Comparison of ENCODE assay signal across 23 cellular contexts in genomic region chr2:28994074-28994473, GRCh38. TPM values are rescaled to one million over a fixed set of nuclear protein-coding genes. Genes with fewer than 3 reads are reported as not detected.
DNase-seq lines count a peak whose midpoint lies in the region; ATAC-seq and TF ChIP-seq lines count a peak whose summit lies in the region.
"Had no signal": no experiment of that assay in that cellular context is flagged by ENCODE, and none has a peak within 500 bp of the region (broad histone marks: within the 10 kb centered on the region; RNA-seq: fewer than 3 reads in every experiment).

No MANE protein-coding gene starts in this region.

- no peak overlapping the region for H3K4me2 ChIP-seq in neuronal stem cell (ENCODE audit: insufficient read depth, low read length, poor library complexity, severe bottlenecking)
- H3K4me2 ChIP-seq: KMS-11 had no signal

- H3K27me3 ChIP-seq in RWPE2 (ENCODE audit: insufficient read depth, poor library complexity, severe bottlenecking): no peaks in the 10 kb centered on the region
- H3K27me3 ChIP-seq in neuronal stem cell (ENCODE audit: control insufficient read depth in 3 of 3, insufficient read depth in 3 of 3, low read depth in 1 of 3, low read length in 3 of 3): peaks cover 0 to 28% (median 0%) of the 10 kb centered on the region in 3 experiments

- no peak overlapping the region for H3K4me3 Mint-ChIP-seq in activated naive CD4-positive, alpha-beta T cell treated with anti-CD3 and anti-CD28 coated beads, Interleukin-2, amount 50 U/mL, for 24 hours
- H3K4me3 Mint-ChIP-seq in activated naive CD4-positive, alpha-beta T cell treated with anti-CD3 and anti-CD28 coated beads, Interleukin-2, amount 10 ng/mL, durations not matched to agents 7 days and 5 days: no peak overlapping the region
- H3K4me3 Mint-ChIP-seq in activated CD4-positive, alpha-beta T cell treated with anti-CD3 and anti-CD28 coated beads, Interleukin-2, amount 10 ng/mL, durations not matched to agents 7 days and 5 days: no peak overlapping the region
- no peak overlapping the region for H3K4me3 Mint-ChIP-seq in activated T-helper 1 cell treated with anti-CD3 and anti-CD28 coated beads, Interleukin-12 subunit alpha, Interleukin-12 subunit beta, Interleukin-2, Interleukin-4 antibody, amounts not matched to agents 30 ng/mL and 10 ng/mL and 1 ng/mL, durations not matched to agents 14 hours and 24 hours and 36 hours
- H3K4me3 Mint-ChIP-seq: CD8-positive, alpha-beta memory T cell had no signal

- peak overlapping the region; percentile 0 for H2BK120ac ChIP-seq in neuronal stem cell (ENCODE audit: low read depth, low read length)

- CTCF ChIA-PET in activated naive CD4-positive, alpha-beta T cell treated with anti-CD3 and anti-CD28 coated beads, Interleukin-2, amount 10 ng/mL, durations not matched to agents 7 days and 5 days (lab: Charles Lee): interaction anchor here (0.6 kb wide), 1 partner anchor 1313 kb away, joined by 3 read pairs; no protein-coding TSS in a partner anchor
- CTCF ChIA-PET in activated CD4-positive, alpha-beta T cell treated with anti-CD3 and anti-CD28 coated beads, Interleukin-2, amount 10 ng/mL, durations not matched to agents 7 days and 5 days (lab: Charles Lee): interaction anchor here (0.7 to 0.8 kb wide), 2 partner anchors 38 to 81 kb away, joined by 3 read pairs; no protein-coding TSS in a partner anchor

- H3K9me3 Mint-ChIP-seq in activated naive CD4-positive, alpha-beta T cell treated with anti-CD3 and anti-CD28 coated beads, Interleukin-2, amount 50 U/mL, for 24 hours: no peaks in the 10 kb centered on the region
- H3K9me3 Mint-ChIP-seq in activated naive CD4-positive, alpha-beta T cell treated with anti-CD3 and anti-CD28 coated beads, Interleukin-2, amount 10 ng/mL, durations not matched to agents 7 days and 5 days: no peaks in the 10 kb centered on the region
- no peaks in the 10 kb centered on the region for H3K9me3 Mint-ChIP-seq in activated CD4-positive, alpha-beta T cell treated with anti-CD3 and anti-CD28 coated beads, Interleukin-2, amount 10 ng/mL, durations not matched to agents 7 days and 5 days
- H3K9me3 Mint-ChIP-seq in activated T-helper 1 cell treated with anti-CD3 and anti-CD28 coated beads, Interleukin-12 subunit alpha, Interleukin-12 subunit beta, Interleukin-2, Interleukin-4 antibody, amounts not matched to agents 30 ng/mL and 10 ng/mL and 1 ng/mL, durations not matched to agents 14 hours and 24 hours and 36 hours: no peaks in the 10 kb centered on the region
- H3K9me3 Mint-ChIP-seq: CD8-positive, alpha-beta memory T cell had no signal

- no peaks in the 10 kb centered on the region for H3K4me1 Mint-ChIP-seq in activated naive CD4-positive, alpha-beta T cell treated with anti-CD3 and anti-CD28 coated beads, Interleukin-2, amount 50 U/mL, for 24 hours
- no peaks in the 10 kb centered on the region for H3K4me1 Mint-ChIP-seq in activated naive CD4-positive, alpha-beta T cell treated with anti-CD3 and anti-CD28 coated beads, Interleukin-2, amount 10 ng/mL, durations not matched to agents 7 days and 5 days
- H3K4me1 Mint-ChIP-seq in activated CD4-positive, alpha-beta T cell treated with anti-CD3 and anti-CD28 coated beads, Interleukin-2, amount 10 ng/mL, durations not matched to agents 7 days and 5 days: no peaks in the 10 kb centered on the region
- peaks cover 4% of the 10 kb centered on the region for H3K4me1 Mint-ChIP-seq in activated T-helper 1 cell treated with anti-CD3 and anti-CD28 coated beads, Interleukin-12 subunit alpha, Interleukin-12 subunit beta, Interleukin-2, Interleukin-4 antibody, amounts not matched to agents 30 ng/mL and 10 ng/mL and 1 ng/mL, durations not matched to agents 14 hours and 24 hours and 36 hours (ENCODE audit: low read depth)

- no peak for TF ChIP-seq CTCF in RWPE2 (IDR thresholded peaks at IDR 0.05; ENCODE audit: poor library complexity, severe bottlenecking)

- peaks cover 8% of the 10 kb centered on the region for H3K4me1 ChIP-seq in RWPE2 (ENCODE audit: insufficient read depth, poor library complexity, severe bottlenecking)
- H3K4me1 ChIP-seq in neuronal stem cell (ENCODE audit: control insufficient read depth in 2 of 2, insufficient read depth in 1 of 2, low read depth in 1 of 2, low read length in 2 of 2): peaks cover 6% of the 10 kb centered on the region in 2 donors

- H3K27ac ChIP-seq in RWPE2 (ENCODE audit: poor library complexity, severe bottlenecking): no peak overlapping the region
- H3K27ac ChIP-seq in neuronal stem cell (replicated peaks; ENCODE audit: low read length): no peak overlapping the region
- no peak overlapping the region for H3K27ac ChIP-seq in caudate nucleus (ENCODE audit: low read depth, low read length)
- H3K27ac ChIP-seq: 22Rv1, C4-2B, HL-60, KMS-11, SK-N-MC had no signal

- POLR2A ChIA-PET in activated CD4-positive, alpha-beta T cell treated with anti-CD3 and anti-CD28 coated beads, Interleukin-2, amount 10 ng/mL, durations not matched to agents 7 days and 5 days (lab: Charles Lee): no interaction called here

- H4K91ac ChIP-seq in neuronal stem cell (ENCODE audit: low read depth, low read length, poor library complexity): no peak overlapping the region

- H3K23ac ChIP-seq in neuronal stem cell (ENCODE audit: low read depth, low read length, poor library complexity): no peak overlapping the region

- H3K36me3 Mint-ChIP-seq in activated naive CD4-positive, alpha-beta T cell treated with anti-CD3 and anti-CD28 coated beads, Interleukin-2, amount 50 U/mL, for 24 hours: no peaks in the 10 kb centered on the region
- no peaks in the 10 kb centered on the region for H3K36me3 Mint-ChIP-seq in activated naive CD4-positive, alpha-beta T cell treated with anti-CD3 and anti-CD28 coated beads, Interleukin-2, amount 10 ng/mL, durations not matched to agents 7 days and 5 days
- no peaks in the 10 kb centered on the region for H3K36me3 Mint-ChIP-seq in activated CD4-positive, alpha-beta T cell treated with anti-CD3 and anti-CD28 coated beads, Interleukin-2, amount 10 ng/mL, durations not matched to agents 7 days and 5 days (ENCODE audit: low read depth)
- no peaks in the 10 kb centered on the region for H3K36me3 Mint-ChIP-seq in activated T-helper 1 cell treated with anti-CD3 and anti-CD28 coated beads, Interleukin-12 subunit alpha, Interleukin-12 subunit beta, Interleukin-2, Interleukin-4 antibody, amounts not matched to agents 30 ng/mL and 10 ng/mL and 1 ng/mL, durations not matched to agents 14 hours and 24 hours and 36 hours (ENCODE audit: low read depth)
- H3K36me3 Mint-ChIP-seq: CD8-positive, alpha-beta memory T cell had no signal

- ATAC-seq in RWPE2 (ENCODE audit: low read depth) (no peak), GM21576 (IDR thresholded peaks at IDR 0.05; ENCODE audit: unreplicated experiment) (no peak)

- intact Hi-C loops in activated T-helper 1 cell treated with anti-CD3 and anti-CD28 coated beads, Interleukin-12 subunit alpha, Interleukin-12 subunit beta, Interleukin-2, Interleukin-4 antibody, amounts not matched to agents 30 ng/mL and 10 ng/mL and 1 ng/mL, durations not matched to agents 14 hours and 24 hours and 36 hours (cut with micrococcal nuclease): no loop called here

- no peaks in the 10 kb centered on the region for H3K36me3 ChIP-seq in RWPE2 (ENCODE audit: low read depth)
- no peaks in the 10 kb centered on the region for H3K36me3 ChIP-seq in neuronal stem cell (replicated peaks in 1 of 2; ENCODE audit: control insufficient read depth in 2 of 2, insufficient read depth in 2 of 2, low read length in 2 of 2)

- no peaks in the 10 kb centered on the region for H3K9me3 ChIP-seq in RWPE2 (ENCODE audit: severe bottlenecking)
- H3K9me3 ChIP-seq in neuronal stem cell (replicated peaks in 1 of 2; ENCODE audit: control insufficient read depth in 2 of 2, insufficient read depth in 1 of 2, low read depth in 1 of 2, low read length in 2 of 2): no peaks in the 10 kb centered on the region

- no peak overlapping the region for H4K8ac ChIP-seq in neuronal stem cell (ENCODE audit: low read depth, low read length)

- H3K18ac ChIP-seq in neuronal stem cell (ENCODE audit: low read length): no peak overlapping the region

- no peak overlapping the region for H2AK5ac ChIP-seq in neuronal stem cell (ENCODE audit: low read depth, low read length)

- no peak overlapping the region for H2AFZ ChIP-seq in neuronal stem cell (ENCODE audit: low read length)

- H2BK5ac ChIP-seq in neuronal stem cell (ENCODE audit: low read length): no peak overlapping the region

- no peak for DNase-seq in activated naive CD4-positive, alpha-beta T cell treated with anti-CD3 and anti-CD28 coated beads, Interleukin-2, amount 10 ng/mL, durations not matched to agents 7 days and 5 days
- DNase-seq in RWPE2 (ENCODE audit: low spot score) (peak; percentile 34), neuronal stem cell (ENCODE audit: low spot score) (no peak), caudate nucleus (lab: John Stamatoyannopoulos, UW) (no peak)
- DNase-seq in activated CD4-positive, alpha-beta T cell treated with anti-CD3 and anti-CD28 coated beads, Interleukin-2, amount 10 ng/mL, durations not matched to agents 7 days and 5 days: no peak
- DNase-seq in activated T-helper 1 cell treated with anti-CD3 and anti-CD28 coated beads, Interleukin-12 subunit alpha, Interleukin-12 subunit beta, Interleukin-2, Interleukin-4 antibody, amounts not matched to agents 30 ng/mL and 10 ng/mL and 1 ng/mL, durations not matched to agents 14 hours and 24 hours and 36 hours (ENCODE audit: low spot score): no peak
- DNase-seq: ACHN; CD8-positive, alpha-beta memory T cell; GDM1; MV-4-11; NCI-H1105 treated with DMSO at 0.1 percent for 48 hours; NCI-H2029 treated with DMSO at 0.1 percent for 48 hours; NCI-H510A treated with DMSO at 0.1 percent for 48 hours; NCI-H774; NK-92 treated with Interleukin-12 subunit alpha and Interleukin-12 subunit beta, amount 100 ng/mL, for 24 hours; SHP77 treated with DMSO at 0.1 percent for 48 hours had no signal

- no peak overlapping the region for H3K4ac ChIP-seq in neuronal stem cell (ENCODE audit: low read length)

- H2BK15ac ChIP-seq in neuronal stem cell (ENCODE audit: low read length): no peak overlapping the region

- H3K27me3 Mint-ChIP-seq in activated naive CD4-positive, alpha-beta T cell treated with anti-CD3 and anti-CD28 coated beads, Interleukin-2, amount 50 U/mL, for 24 hours: no peaks in the 10 kb centered on the region
- H3K27me3 Mint-ChIP-seq in activated naive CD4-positive, alpha-beta T cell treated with anti-CD3 and anti-CD28 coated beads, Interleukin-2, amount 10 ng/mL, durations not matched to agents 7 days and 5 days: peaks cover 40% of the 10 kb centered on the region
- H3K27me3 Mint-ChIP-seq in activated CD4-positive, alpha-beta T cell treated with anti-CD3 and anti-CD28 coated beads, Interleukin-2, amount 10 ng/mL, durations not matched to agents 7 days and 5 days: no peaks in the 10 kb centered on the region
- peaks cover 3% of the 10 kb centered on the region for H3K27me3 Mint-ChIP-seq in activated T-helper 1 cell treated with anti-CD3 and anti-CD28 coated beads, Interleukin-12 subunit alpha, Interleukin-12 subunit beta, Interleukin-2, Interleukin-4 antibody, amounts not matched to agents 30 ng/mL and 10 ng/mL and 1 ng/mL, durations not matched to agents 14 hours and 24 hours and 36 hours (ENCODE audit: insufficient read depth)
- H3K27me3 Mint-ChIP-seq: CD8-positive, alpha-beta memory T cell had no signal

- peak overlapping the region; percentile 31 for H3K14ac ChIP-seq in neuronal stem cell (ENCODE audit: low read length)

- H2BK12ac ChIP-seq in neuronal stem cell (ENCODE audit: low read length): no peak overlapping the region

- peak overlapping the region; percentile 63 for H3K9ac ChIP-seq in neuronal stem cell (ENCODE audit: low read depth, low read length, poor library complexity)
- H3K9ac ChIP-seq: KMS-11 had no signal

- no peak overlapping the region for H3K4me3 ChIP-seq in RWPE2 (ENCODE audit: severe bottlenecking)
- H3K4me3 ChIP-seq in neuronal stem cell (ENCODE audit: low read length in 2 of 2): no peak overlapping the region
- H3K4me3 ChIP-seq: SK-N-MC had no signal

- no peaks in the 10 kb centered on the region for H3K79me1 ChIP-seq in neuronal stem cell (ENCODE audit: low read depth, low read length)

- WGBS in neuronal stem cell (ENCODE audit: extremely low coverage in 2 of 2, insufficient read length in 2 of 2, insufficient replicate concordance in 1 of 2), 2 donors: no CpG with 5 or more reads among the region's 10 CpGs

- peak overlapping the region; percentile 2 for H3K27ac Mint-ChIP-seq in activated naive CD4-positive, alpha-beta T cell treated with anti-CD3 and anti-CD28 coated beads, Interleukin-2, amount 50 U/mL, for 24 hours
- H3K27ac Mint-ChIP-seq in activated naive CD4-positive, alpha-beta T cell treated with anti-CD3 and anti-CD28 coated beads, Interleukin-2, amount 10 ng/mL, durations not matched to agents 7 days and 5 days: no peak overlapping the region
- no peak overlapping the region for H3K27ac Mint-ChIP-seq in activated CD4-positive, alpha-beta T cell treated with anti-CD3 and anti-CD28 coated beads, Interleukin-2, amount 10 ng/mL, durations not matched to agents 7 days and 5 days
- no peak overlapping the region for H3K27ac Mint-ChIP-seq in activated T-helper 1 cell treated with anti-CD3 and anti-CD28 coated beads, Interleukin-12 subunit alpha, Interleukin-12 subunit beta, Interleukin-2, Interleukin-4 antibody, amounts not matched to agents 30 ng/mL and 10 ng/mL and 1 ng/mL, durations not matched to agents 14 hours and 24 hours and 36 hours

RNA-seq across cellular contexts. Expression of gene TOGARAM2, which starts 13.0 kb away (rescaled TPM):
- 0.06 TPM for polyA plus RNA-seq in neuronal stem cell (2013, experiment 1 of 2)
- polyA plus RNA-seq in neuronal stem cell (2013, experiment 2 of 2): 0.06 TPM
- 1 to 10 TPM; 3.7 to 5.0 TPM for total RNA-seq in activated CD4-positive, alpha-beta T cell treated with anti-CD3 and anti-CD28 coated beads, Interleukin-2, amount 10 ng/mL, durations not matched to agents 7 days and 5 days
- 5.8 and 6.0 TPM in 2 replicates for total RNA-seq in activated T-helper 1 cell treated with anti-CD3 and anti-CD28 coated beads, Interleukin-12 subunit alpha, Interleukin-12 subunit beta, Interleukin-2, Interleukin-4 antibody, amounts not matched to agents 30 ng/mL and 10 ng/mL and 1 ng/mL, durations not matched to agents 14 hours and 24 hours and 36 hours
